ENCODE assay signal across 19 cellular contexts in genomic region chr14:55451398-55451797, GRCh38. TPM values are rescaled to one million over a fixed set of nuclear protein-coding genes. Genes with fewer than 3 reads are reported as not detected.
A peak's percentile ranks its signal among the peaks of the same experiment; 100 is the strongest.
DNase-seq lines count a peak whose midpoint lies in the region; ATAC-seq, FAIRE-seq and TF ChIP-seq lines count a peak whose summit lies in the region.
"Had no signal": no experiment of that assay in that cellular context is flagged by ENCODE, and none has a peak within 500 bp of the region (broad histone marks: within the 10 kb centered on the region; RNA-seq: fewer than 3 reads in every experiment).

No MANE protein-coding gene starts in this region.

- WGBS in GM23248 (ENCODE audit: low coverage in 1 of 2, low lambda C conversion rate in 2 of 2, missing lambda C conversion rate in 2 of 2), 2 experiments = 70 to 72% methylated on average over 4 of the region's 4 CpGs

- no peak overlapping the region for H3K27ac ChIP-seq in GM23248
- H3K27ac ChIP-seq in endothelial cell of umbilical vein (ENCODE audit: insufficient read depth, low read depth, low read length) = no peak overlapping the region
- H3K27ac ChIP-seq: gastrocnemius medialis, stomach had no signal

- H3K4me2 ChIP-seq in GM23248 (ENCODE audit: unreplicated experiment) = no peak overlapping the region
- peak overlapping the region; percentile 12 for H3K4me2 ChIP-seq in endothelial cell of umbilical vein (ENCODE audit: insufficient read depth, low read length)

- H3K9me3 ChIP-seq in GM23248 (ENCODE audit: low read depth) (no peaks in the 10 kb centered on the region), endothelial cell of umbilical vein (replicated peaks; ENCODE audit: control insufficient read depth, insufficient read depth, low read length) (no peaks in the 10 kb centered on the region)
- H3K9me3 ChIP-seq: gastrocnemius medialis, stomach had no signal

- POLR2A ChIA-PET in endothelial cell of umbilical vein (lab: Charles Lee) = no interaction called here

- H3K4me3 ChIP-seq in GM23248 (no peak overlapping the region), endothelial cell of umbilical vein (replicated peaks in 1 of 3; ENCODE audit: insufficient read depth in 1 of 3, low read depth in 1 of 3, low read length in 3 of 3) (no peak overlapping the region)
- H3K4me3 ChIP-seq: gastrocnemius medialis, stomach had no signal

- ATAC-seq in GM21529 (IDR thresholded peaks at IDR 0.05; ENCODE audit: unreplicated experiment) = no peak
- ATAC-seq: gastrocnemius medialis, left ventricle myocardium superior had no signal

- H3K9ac ChIP-seq in GM23248 (no peak overlapping the region), endothelial cell of umbilical vein (replicated peaks; ENCODE audit: extremely low read depth, insufficient read depth, low read length) (no peak overlapping the region)

- H2AFZ ChIP-seq in GM23248 = no peak overlapping the region
- no peak overlapping the region for H2AFZ ChIP-seq in endothelial cell of umbilical vein (ENCODE audit: low read depth, low read length)

- dilution Hi-C loops in endothelial cell of umbilical vein (cut with MboI; ENCODE audit: extremely low pct_ligation_motif_present, low sequenced_read_pairs) = no loop called here

- in situ Hi-C loops in GM23248 (cut with MboI) = no loop called here

- no TSS peak for BruUV-seq in endothelial cell of umbilical vein (replicated peaks; lab: Mats Ljungman, UMichigan)

- intact Hi-C loops in endothelial cell of umbilical vein (cut with micrococcal nuclease) = no loop called here

- peaks cover 35% of the 10 kb centered on the region for H3F3A ChIP-seq in GM23248 (ENCODE audit: insufficient read depth)

- H4K20me1 ChIP-seq in GM23248 (ENCODE audit: insufficient read depth) (no peaks in the 10 kb centered on the region), endothelial cell of umbilical vein (replicated peaks; ENCODE audit: control insufficient read depth, extremely low read depth, insufficient read depth, low read length) (no peaks in the 10 kb centered on the region)

- H3K4me1 ChIP-seq in GM23248 (ENCODE audit: insufficient read depth) = peaks cover 33% of the 10 kb centered on the region
- peaks cover 69% of the 10 kb centered on the region for H3K4me1 ChIP-seq in endothelial cell of umbilical vein (ENCODE audit: control insufficient read depth, extremely low read depth, insufficient read depth, low read length)

- no peak for TF ChIP-seq POLR2A in endothelial cell of umbilical vein (IDR thresholded peaks at IDR 0.05; ENCODE audit: low read depth, low read length)

- H3K79me2 ChIP-seq in GM23248 (ENCODE audit: insufficient read depth) (no peaks in the 10 kb centered on the region), endothelial cell of umbilical vein (ENCODE audit: control insufficient read depth, insufficient read depth, low read length) (no peaks in the 10 kb centered on the region)

- H3K27me3 ChIP-seq in GM23248 (replicated peaks; ENCODE audit: insufficient read depth) (no peaks in the 10 kb centered on the region), endothelial cell of umbilical vein (ENCODE audit: control insufficient read depth in 2 of 2, insufficient read depth in 2 of 2, low read length in 2 of 2) (no peaks in the 10 kb centered on the region)
- H3K27me3 ChIP-seq: gastrocnemius medialis, stomach had no signal

- CTCF ChIA-PET in endothelial cell of umbilical vein (lab: Charles Lee) = interaction anchor here (0.5 to 1.5 kb wide), 5 partner anchors 12 to 150 kb away, joined by 3 to 10 read pairs (median 3); no protein-coding TSS in a partner anchor

- peak; percentile 83 for FAIRE-seq in endothelial cell of umbilical vein (lab: Jason Lieb, UNC)
- FAIRE-seq: colon, urothelium cell line had no signal

- no peak for TF ChIP-seq CTCF in endothelial cell of umbilical vein (IDR thresholded peaks at IDR 0.05; ENCODE audit: extremely low read depth in 1 of 2, insufficient read depth in 1 of 2, low read depth in 1 of 2, low read length in 2 of 2)

- H3K36me3 ChIP-seq in GM23248 (ENCODE audit: low read depth) (no peaks in the 10 kb centered on the region), endothelial cell of umbilical vein (ENCODE audit: control insufficient read depth in 2 of 2, extremely low read depth in 1 of 2, insufficient read depth in 2 of 2, low read length in 2 of 2) (no peaks in the 10 kb centered on the region)
- H3K36me3 ChIP-seq: gastrocnemius medialis, stomach had no signal

- H3K9me1 ChIP-seq in endothelial cell of umbilical vein (replicated peaks; ENCODE audit: control insufficient read depth, extremely low read depth, insufficient read depth, low read length) = no peaks in the 10 kb centered on the region

- peak; percentile 30 for DNase-seq in GM23248
- peak; percentile 52 for DNase-seq in NCI-H446 treated with DMSO at 0.1 percent for 48 hours (lab: John Stamatoyannopoulos, UW)
- peak; percentile 84 for DNase-seq in endothelial cell of umbilical vein (ENCODE audit: low read depth, low spot score)
- DNase-seq in pulmonary artery endothelial cell (ENCODE audit: low read depth, low spot score) = peak; percentile 36
- no peak for DNase-seq in DMS153 (lab: John Stamatoyannopoulos, UW)
- no peak for DNase-seq in dedifferentiated amniotic fluid mesenchymal stem cell (ENCODE audit: extremely low spot score)
- DNase-seq: activated CD4-positive, alpha-beta T cell treated with anti-CD3 and anti-CD28 coated beads, Interleukin-2, amount 10 ng/mL, durations not matched to agents 7 days and 5 days; activated gamma-delta T cell treated with Interleukin-2 at 50 U/mL for 16 hours; gastrocnemius medialis; HCEC 1CT; left ventricle myocardium superior; NCI-H1417 treated with DMSO at 0.1 percent for 48 hours; NCI-H345; stomach had no signal

- H3K9me2 ChIP-seq in GM23248 (ENCODE audit: insufficient read depth) = no peaks in the 10 kb centered on the region

TF ChIP-seq in endothelial cell of umbilical vein, 7 proteins besides CTCF, POLR2A, EP300 and RAD21:
- TF ChIP-seq FOS (IDR thresholded peaks at IDR 0.05; ENCODE audit: borderline replicate concordance, insufficient read depth, low read length) = peak; percentile 75
- peak; percentile 53 for TF ChIP-seq GATA2 (IDR thresholded peaks at IDR 0.05; ENCODE audit: insufficient read depth, insufficient read length, low read depth, low read length)
- no peak for TF ChIP-seq EZH2 (IDR thresholded peaks at IDR 0.05; ENCODE audit: borderline replicate concordance, low read depth, low read length, severe bottlenecking)
- no peak for TF ChIP-seq MYC (IDR thresholded peaks at IDR 0.05; ENCODE audit: low read depth, low read length)
- TF ChIP-seq POLR2AphosphoS5 (IDR thresholded peaks at IDR 0.05; ENCODE audit: insufficient read depth, low read depth, low read length) = peak; percentile 79
- peak; percentile 53 for TF ChIP-seq JUN (IDR thresholded peaks at IDR 0.05; ENCODE audit: borderline replicate concordance, insufficient read depth, insufficient read length, low read depth)
- peak; percentile 67 for TF ChIP-seq MAX (IDR thresholded peaks at IDR 0.05; ENCODE audit: insufficient read depth, insufficient read length)

RNA-seq across cellular contexts. Expression of gene TBPL2, which starts 11.0 kb away (rescaled TPM):
- not detected in 2 replicates for total RNA-seq in GM23248 (2014; rRNA removed; shearing (Covaris generic))
- polyA plus RNA-seq in GM23248 (2016; fragmentation: Nextera tagmentation; extraction: Ambion mirVana) (not detected in 2 replicates), endothelial cell of umbilical vein (not detected in 2 replicates)
- total RNA-seq in endothelial cell of umbilical vein (not detected in 2 replicates), pulmonary artery endothelial cell (not detected in 2 replicates)
- polyA plus RNA-seq in endothelial cell of umbilical vein (2011; cell fraction: cytosol; rRNA removed) = not detected in 2 replicates
- polyA plus RNA-seq in endothelial cell of umbilical vein (2011; cell fraction: nucleus; rRNA removed) = not detected in 2 replicates
- not detected in 2 replicates for polyA plus RNA-seq in endothelial cell of umbilical vein (2012)
- polyA minus RNA-seq in endothelial cell of umbilical vein = not detected in 2 replicates
- not detected for polyA minus RNA-seq in endothelial cell of umbilical vein (2011; cell fraction: cytosol; rRNA and poly(A)+ RNA removed)
- polyA minus RNA-seq in endothelial cell of umbilical vein (2011; cell fraction: nucleus; rRNA and poly(A)+ RNA removed) = not detected in 2 replicates
- total RNA-seq: activated CD4-positive, alpha-beta T cell treated with anti-CD3 and anti-CD28 coated beads, Interleukin-2, amount 10 ng/mL, durations not matched to agents 7 days and 5 days; gastrocnemius medialis; left ventricle myocardium superior; osteocyte; skeletal muscle tissue; stomach had no signal
- polyA plus RNA-seq: stomach had no signal

RNA-seq across cellular contexts. Expression of gene ATG14, which starts 39.8 kb away (rescaled TPM):
- 14.7 and 14.9 TPM in 2 replicates for total RNA-seq in GM23248 (2014; rRNA removed; shearing (Covaris generic))
- polyA plus RNA-seq in GM23248 (2016; fragmentation: Nextera tagmentation; extraction: Ambion mirVana) = 3.8 TPM in 2 replicates
- total RNA-seq in endothelial cell of umbilical vein = 9.6 and 10.0 TPM in 2 replicates
- polyA plus RNA-seq in endothelial cell of umbilical vein = 4.8 and 5.9 TPM in 2 replicates
- 4.0 TPM in 2 replicates for polyA plus RNA-seq in endothelial cell of umbilical vein (2011; cell fraction: cytosol; rRNA removed)
- polyA plus RNA-seq in endothelial cell of umbilical vein (2011; cell fraction: nucleus; rRNA removed) = 27.1 and 28.8 TPM in 2 replicates
- polyA plus RNA-seq in endothelial cell of umbilical vein (2012) = 5.8 and 8.4 TPM in 2 replicates
- polyA minus RNA-seq in endothelial cell of umbilical vein = 11.4 and 11.6 TPM in 2 replicates
- 5.0 TPM for polyA minus RNA-seq in endothelial cell of umbilical vein (2011; cell fraction: cytosol; rRNA and poly(A)+ RNA removed)
- 11.0 and 13.2 TPM in 2 replicates for polyA minus RNA-seq in endothelial cell of umbilical vein (2011; cell fraction: nucleus; rRNA and poly(A)+ RNA removed)
- 13.1 and 15.3 TPM in 2 replicates for total RNA-seq in pulmonary artery endothelial cell

Comparison
In these comparisons a context has a peak if more than half of its experiments do, and no peak if none do; other contexts are left out.
1. DNase-seq: peak in GM23248 (single experiment), NCI-H446 treated with DMSO at 0.1 percent for 48 hours (single experiment), endothelial cell of umbilical vein (single experiment) and pulmonary artery endothelial cell (single experiment); none in DMS153 (single experiment) and dedifferentiated amniotic fluid mesenchymal stem cell (single experiment).